In the genomic region with DNA sequence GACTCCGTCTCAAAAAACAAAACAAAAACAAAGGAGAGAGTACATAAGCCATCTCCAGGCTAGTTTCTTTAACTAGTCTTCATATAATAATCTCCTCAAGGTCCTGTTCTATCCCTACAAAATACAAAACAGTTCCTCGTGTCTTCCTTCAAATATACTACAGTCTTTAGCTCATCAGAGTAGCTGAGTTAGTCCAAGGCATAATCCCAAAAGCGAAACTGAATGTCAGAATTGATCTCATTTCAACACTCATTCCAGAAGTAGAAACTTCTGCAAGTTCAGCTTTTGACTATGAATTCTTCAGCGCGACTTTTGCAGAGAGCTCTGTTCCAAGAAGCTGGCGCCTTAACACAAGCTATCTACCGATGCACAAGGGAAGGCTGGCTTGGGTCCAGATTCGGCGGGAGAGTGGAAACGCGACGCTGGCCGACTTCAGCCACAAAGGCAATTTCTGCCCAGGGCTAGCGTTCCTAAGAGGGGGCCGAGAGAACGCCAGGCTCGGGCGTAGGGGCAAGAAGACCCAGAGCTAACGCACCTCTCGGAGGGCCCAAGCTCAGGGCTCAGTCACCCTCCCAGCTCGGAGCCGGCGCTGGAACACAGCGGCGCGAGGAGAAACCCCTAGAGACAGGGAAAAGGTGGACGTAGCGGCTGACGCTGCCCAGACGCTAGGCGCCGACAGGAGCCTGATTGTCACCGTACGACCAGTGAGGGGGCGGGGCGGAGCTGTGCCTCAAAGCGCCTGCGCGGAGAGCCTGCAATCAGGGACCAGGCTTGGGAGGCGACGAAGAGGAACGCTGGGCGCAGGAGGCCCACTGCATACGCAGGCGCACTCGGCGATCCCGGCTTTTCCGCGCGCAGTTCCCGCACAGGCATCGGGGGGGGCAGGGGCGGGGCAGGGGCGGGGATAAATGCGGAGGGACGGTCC, we compare ENCODE assay signal across 8 cellular contexts. TPM values are rescaled to one million over a fixed set of nuclear protein-coding genes. Genes with fewer than 3 reads are reported as not detected.
DNase-seq lines count a peak whose midpoint lies in the region; ATAC-seq and TF ChIP-seq lines count a peak whose summit lies in the region.

No MANE protein-coding gene starts in this region.

- TF ChIP-seq CTCF in DND-41 (IDR thresholded peaks at IDR 0.05; ENCODE audit: borderline replicate concordance, extremely low read depth, low read length, poor library complexity, severe bottlenecking) (no peak), Peyer's patch (IDR thresholded peaks at IDR 0.05) (peak in 2 of 6 experiments; percentile 4 to 11)

- H3K4me1 ChIP-seq in DND-41 (ENCODE audit: insufficient read depth, low read length) (peaks cover 47% of the 10 kb centered on the region), Peyer's patch (peaks cover 0 to 22% (median 6%) of the 10 kb centered on the region in 4 donors)

- H3K27me3 ChIP-seq in DND-41 (ENCODE audit: insufficient read depth, low read length, poor library complexity) (no peaks in the 10 kb centered on the region), Peyer's patch (no peaks in the 10 kb centered on the region)

- peaks cover 39% of the 10 kb centered on the region for H3K79me2 ChIP-seq in DND-41 (ENCODE audit: insufficient read depth, low read length)

- H3K36me3 ChIP-seq in DND-41 (ENCODE audit: insufficient read depth, low read length) (peaks cover 3% of the 10 kb centered on the region; the same call in 1 of the 2 replicates), KOPT-K1 (ENCODE audit: insufficient read depth, low read length) (no peaks in the 10 kb centered on the region), Peyer's patch (no peaks in the 10 kb centered on the region)

- H3K4me2 ChIP-seq in DND-41 (ENCODE audit: insufficient read depth, low read length), result peak overlapping the region; percentile 81

- H3K27ac ChIP-seq in DND-41 (ENCODE audit: low read length) (peak overlapping the region; percentile 95), KOPT-K1 (ENCODE audit: low read depth, low read length, poor library complexity, severe bottlenecking) (peak overlapping the region; percentile 82), Peyer's patch (peak overlapping the region; percentile 87 to 97 (median 97))

- TF ChIP-seq POLR2A in Peyer's patch (IDR thresholded peaks at IDR 0.05), result peak; percentile 90 to 93

- peak overlapping the region; percentile 98 for H3K4me3 Mint-ChIP-seq in activated T-helper 1 cell treated with anti-CD3 and anti-CD28 coated beads, Interleukin-12 subunit alpha, Interleukin-12 subunit beta, Interleukin-2, Interleukin-4 antibody, amounts not matched to agents 30 ng/mL and 10 ng/mL and 1 ng/mL, durations not matched to agents 14 hours and 24 hours and 36 hours
- H3K4me3 Mint-ChIP-seq in naive B cell, result peak overlapping the region; percentile 96 to 100 (median 99)
- peak overlapping the region; percentile 97 for H3K4me3 Mint-ChIP-seq in stimulated activated effector memory CD8-positive, alpha-beta T cell treated with anti-CD3 and anti-CD28 coated beads, Interleukin-12 subunit alpha, Interleukin-12 subunit beta, amount 100 ng/mL, for 72 hours

- no peaks in the 10 kb centered on the region for H3K9me3 Mint-ChIP-seq in activated T-helper 1 cell treated with anti-CD3 and anti-CD28 coated beads, Interleukin-12 subunit alpha, Interleukin-12 subunit beta, Interleukin-2, Interleukin-4 antibody, amounts not matched to agents 30 ng/mL and 10 ng/mL and 1 ng/mL, durations not matched to agents 14 hours and 24 hours and 36 hours
- H3K9me3 Mint-ChIP-seq in naive B cell, result no peaks in the 10 kb centered on the region
- H3K9me3 Mint-ChIP-seq in stimulated activated effector memory CD8-positive, alpha-beta T cell treated with anti-CD3 and anti-CD28 coated beads, Interleukin-12 subunit alpha, Interleukin-12 subunit beta, amount 100 ng/mL, for 72 hours, result no peaks in the 10 kb centered on the region

- no peaks in the 10 kb centered on the region for H3K27me3 Mint-ChIP-seq in activated T-helper 1 cell treated with anti-CD3 and anti-CD28 coated beads, Interleukin-12 subunit alpha, Interleukin-12 subunit beta, Interleukin-2, Interleukin-4 antibody, amounts not matched to agents 30 ng/mL and 10 ng/mL and 1 ng/mL, durations not matched to agents 14 hours and 24 hours and 36 hours (ENCODE audit: insufficient read depth)
- H3K27me3 Mint-ChIP-seq in naive B cell, result no peaks in the 10 kb centered on the region

- peak; percentile 88 for ATAC-seq in DND-41 (ENCODE audit: insufficient read depth, low read depth)
- peak; percentile 77 for ATAC-seq in GM21825 (IDR thresholded peaks at IDR 0.05; ENCODE audit: unreplicated experiment)
- ATAC-seq in naive B cell (ENCODE audit: low read depth in 2 of 2), result peak; percentile 90 to 91
- peak; percentile 89 for ATAC-seq in stimulated activated effector memory CD8-positive, alpha-beta T cell treated with anti-CD3 and anti-CD28 coated beads, Interleukin-12 subunit alpha, Interleukin-12 subunit beta, amount 100 ng/mL, for 72 hours

- H3K9ac ChIP-seq in DND-41 (ENCODE audit: low read depth, low read length), result peak overlapping the region; percentile 99

- peak; percentile 98 for DNase-seq in DND-41
- peak; percentile 98 to 100 (median 100) for DNase-seq in Peyer's patch
- peak; percentile 97 for DNase-seq in activated T-helper 1 cell treated with anti-CD3 and anti-CD28 coated beads, Interleukin-12 subunit alpha, Interleukin-12 subunit beta, Interleukin-2, Interleukin-4 antibody, amounts not matched to agents 30 ng/mL and 10 ng/mL and 1 ng/mL, durations not matched to agents 14 hours and 24 hours and 36 hours (ENCODE audit: low spot score)
- DNase-seq in fibroblast of gingiva (ENCODE audit: low read depth), result peak; percentile 98
- peak; percentile 93 for DNase-seq in naive B cell
- DNase-seq in stimulated activated effector memory CD8-positive, alpha-beta T cell treated with anti-CD3 and anti-CD28 coated beads, Interleukin-12 subunit alpha, Interleukin-12 subunit beta, amount 100 ng/mL, for 72 hours (ENCODE audit: low spot score in 2 of 2), result peak; percentile 96 to 100

- peaks cover 4% of the 10 kb centered on the region for H3K36me3 Mint-ChIP-seq in activated T-helper 1 cell treated with anti-CD3 and anti-CD28 coated beads, Interleukin-12 subunit alpha, Interleukin-12 subunit beta, Interleukin-2, Interleukin-4 antibody, amounts not matched to agents 30 ng/mL and 10 ng/mL and 1 ng/mL, durations not matched to agents 14 hours and 24 hours and 36 hours (ENCODE audit: low read depth)
- H3K36me3 Mint-ChIP-seq in naive B cell, result no peaks in the 10 kb centered on the region
- peaks cover 19% of the 10 kb centered on the region for H3K36me3 Mint-ChIP-seq in stimulated activated effector memory CD8-positive, alpha-beta T cell treated with anti-CD3 and anti-CD28 coated beads, Interleukin-12 subunit alpha, Interleukin-12 subunit beta, amount 100 ng/mL, for 72 hours

- no peaks in the 10 kb centered on the region for H4K20me1 ChIP-seq in DND-41 (ENCODE audit: insufficient read depth, low read length)

- peak overlapping the region; percentile 100 for H2AFZ ChIP-seq in DND-41 (ENCODE audit: low read depth, low read length)

- intact Hi-C loops in activated T-helper 1 cell treated with anti-CD3 and anti-CD28 coated beads, Interleukin-12 subunit alpha, Interleukin-12 subunit beta, Interleukin-2, Interleukin-4 antibody, amounts not matched to agents 30 ng/mL and 10 ng/mL and 1 ng/mL, durations not matched to agents 14 hours and 24 hours and 36 hours (cut with micrococcal nuclease), result loop anchor here (1.0 to 5.0 kb wide), 14 partner anchors 19 to 897 kb away; partner anchors contain the start of genes DNAJC25, INIP, KIAA1958 and SNX30

- peak overlapping the region; percentile 66 to 91 for H3K4me3 ChIP-seq in DND-41 (ENCODE audit: low read depth in 1 of 2, low read length in 2 of 2)
- H3K4me3 ChIP-seq in Peyer's patch, result peak overlapping the region; percentile 64 to 91 (median 78)

- H3K27ac Mint-ChIP-seq in activated T-helper 1 cell treated with anti-CD3 and anti-CD28 coated beads, Interleukin-12 subunit alpha, Interleukin-12 subunit beta, Interleukin-2, Interleukin-4 antibody, amounts not matched to agents 30 ng/mL and 10 ng/mL and 1 ng/mL, durations not matched to agents 14 hours and 24 hours and 36 hours, result peak overlapping the region; percentile 99
- peak overlapping the region; percentile 88 to 99 (median 98) for H3K27ac Mint-ChIP-seq in naive B cell
- H3K27ac Mint-ChIP-seq in stimulated activated effector memory CD8-positive, alpha-beta T cell treated with anti-CD3 and anti-CD28 coated beads, Interleukin-12 subunit alpha, Interleukin-12 subunit beta, amount 100 ng/mL, for 72 hours, result peak overlapping the region; percentile 97

- no peaks in the 10 kb centered on the region for H3K9me3 ChIP-seq in DND-41 (ENCODE audit: insufficient read depth, low read length, severe bottlenecking)
- no peaks in the 10 kb centered on the region for H3K9me3 ChIP-seq in KOPT-K1 (ENCODE audit: insufficient read depth, low read length, poor library complexity, severe bottlenecking)
- H3K9me3 ChIP-seq in Peyer's patch, result no peaks in the 10 kb centered on the region

- H3K4me1 Mint-ChIP-seq in activated T-helper 1 cell treated with anti-CD3 and anti-CD28 coated beads, Interleukin-12 subunit alpha, Interleukin-12 subunit beta, Interleukin-2, Interleukin-4 antibody, amounts not matched to agents 30 ng/mL and 10 ng/mL and 1 ng/mL, durations not matched to agents 14 hours and 24 hours and 36 hours (ENCODE audit: low read depth), result peaks cover 52% of the 10 kb centered on the region
- H3K4me1 Mint-ChIP-seq in naive B cell, result peaks cover 44 to 74% (median 70%) of the 10 kb centered on the region in 3 donors
- peaks cover 38% of the 10 kb centered on the region for H3K4me1 Mint-ChIP-seq in stimulated activated effector memory CD8-positive, alpha-beta T cell treated with anti-CD3 and anti-CD28 coated beads, Interleukin-12 subunit alpha, Interleukin-12 subunit beta, amount 100 ng/mL, for 72 hours

RNA-seq across cellular contexts. Expression of gene HSDL2, which starts 0.5 kb away (rescaled TPM):
- 10 to 100 TPM; 23.6 to 60.7 (median 39.9) TPM for total RNA-seq in Peyer's patch
- 13.0 and 13.2 TPM in 2 replicates for total RNA-seq in activated T-helper 1 cell treated with anti-CD3 and anti-CD28 coated beads, Interleukin-12 subunit alpha, Interleukin-12 subunit beta, Interleukin-2, Interleukin-4 antibody, amounts not matched to agents 30 ng/mL and 10 ng/mL and 1 ng/mL, durations not matched to agents 14 hours and 24 hours and 36 hours
- polyA plus RNA-seq in naive B cell (ENCODE audit: low read depth in 6 of 6), result 10 to 100 TPM; 24.0 to 42.3 (median 29.4) TPM

RNA-seq across cellular contexts. Expression of gene PTBP3, which starts 46.0 kb away (rescaled TPM):
- total RNA-seq in Peyer's patch, result 100 to 1,000 TPM in 1 of 4 donors, 10 to 100 TPM in 3; 52.1 to 126 (median 71.0) TPM
- total RNA-seq in activated T-helper 1 cell treated with anti-CD3 and anti-CD28 coated beads, Interleukin-12 subunit alpha, Interleukin-12 subunit beta, Interleukin-2, Interleukin-4 antibody, amounts not matched to agents 30 ng/mL and 10 ng/mL and 1 ng/mL, durations not matched to agents 14 hours and 24 hours and 36 hours, result 101 TPM in 2 replicates
- 10 to 100 TPM; 23.8 to 61.3 (median 54.9) TPM for polyA plus RNA-seq in naive B cell (ENCODE audit: low read depth in 6 of 6)

Comparison
In these comparisons a context has a peak if more than half of its experiments do, and no peak if none do; other contexts are left out.
1. Peak in every context shown above with its lines: DNase-seq, ATAC-seq, H3K4me3 ChIP-seq and H3K27ac ChIP-seq.